Comparison of ENCODE assay signal across 1 cellular context in genomic region chr17:77233127-77233526, GRCh38.
TF ChIP-seq lines count a peak whose summit lies in the region.

No MANE protein-coding gene starts in this region.

TF ChIP-seq in IMR-90, 13 proteins besides CTCF, POLR2A, EP300 and RAD21:
- TF ChIP-seq NFE2L2 (IDR thresholded peaks at IDR 0.05; ENCODE audit: low read depth, low read length) = no peak
